1 cellular context compared by ENCODE assay signal in genomic region chr18:9806905-9807304, GRCh38.
A peak's percentile ranks its signal among the peaks of the same experiment; 100 is the strongest.
TF ChIP-seq lines count a peak whose summit lies in the region.

No MANE protein-coding gene starts in this region.

TF ChIP-seq in HepG2, 621 proteins besides CTCF, POLR2A, EP300 and RAD21 (continued from another document and continues in another):
- TF ChIP-seq ZNF687 (CRISPR knock-in tag; IDR thresholded peaks at IDR 0.05), result peak; percentile 80
- TF ChIP-seq ZFAT (CRISPR knock-in tag; conservative IDR thresholded peaks at IDR 0.05), result no peak
- no peak for TF ChIP-seq ATF4 (CRISPR knock-in tag; IDR thresholded peaks at IDR 0.05)
- no peak for TF ChIP-seq JUND (CRISPR knock-in tag; IDR thresholded peaks at IDR 0.05)
- TF ChIP-seq CCAR2 (optimal IDR thresholded peaks at IDR 0.05; ENCODE audit: low read depth, low read length), result no peak
- TF ChIP-seq USF2 (IDR thresholded peaks at IDR 0.05; ENCODE audit: low read depth, low read length), result no peak
- no peak for TF ChIP-seq USF2 (CRISPR knock-in tag; IDR thresholded peaks at IDR 0.05; ENCODE audit: borderline replicate concordance)
- TF ChIP-seq NAIF1 (CRISPR knock-in tag; IDR thresholded peaks at IDR 0.05; ENCODE audit: borderline replicate concordance), result no peak
- no peak for TF ChIP-seq ZEB1 (IDR thresholded peaks at IDR 0.05; ENCODE audit: insufficient replicate concordance, low read depth)
- TF ChIP-seq MYPOP (CRISPR knock-in tag; IDR thresholded peaks at IDR 0.05), result peak; percentile 41; the same call in 1 of the 2 replicates
- TF ChIP-seq NFKB2 (CRISPR knock-in tag; IDR thresholded peaks at IDR 0.05; ENCODE audit: borderline replicate concordance), result peak; percentile 31; the same call in 1 of the 2 replicates
- no peak for TF ChIP-seq SRF (IDR thresholded peaks at IDR 0.05; ENCODE audit: low read depth, low read length)
- TF ChIP-seq REST (IDR thresholded peaks at IDR 0.05; ENCODE audit: borderline replicate concordance in 1 of 2, low read depth in 1 of 2, low read length in 2 of 2), result 0 out of 4 replicates have a peak, but pooled peaks of 1 of the 2 experiments have one; percentile 19
- peak; percentile 40; the same call in 1 of the 2 replicates for TF ChIP-seq ARID4A (CRISPR knock-in tag; IDR thresholded peaks at IDR 0.05; ENCODE audit: borderline replicate concordance)
- peak; percentile 88 for TF ChIP-seq MED1 (CRISPR knock-in tag; IDR thresholded peaks at IDR 0.05)
- no peak for TF ChIP-seq ZNF280B (CRISPR knock-in tag; IDR thresholded peaks at IDR 0.05; ENCODE audit: borderline replicate concordance)
- no peak for TF ChIP-seq MAF1 (CRISPR knock-in tag; IDR thresholded peaks at IDR 0.05; ENCODE audit: borderline replicate concordance)
- TF ChIP-seq ESRRA (CRISPR knock-in tag; IDR thresholded peaks at IDR 0.05; ENCODE audit: low read depth), result peak; percentile 81; the same call in 1 of the 2 replicates
- TF ChIP-seq TP53 (CRISPR knock-in tag; conservative IDR thresholded peaks at IDR 0.05), result 0 out of 2 replicates have a peak, but pooled peaks have one; percentile 15
- no peak for TF ChIP-seq TBX3 (IDR thresholded peaks at IDR 0.05; ENCODE audit: borderline replicate concordance)
- no peak for TF ChIP-seq ZBTB10 (CRISPR knock-in tag; IDR thresholded peaks at IDR 0.05; ENCODE audit: borderline replicate concordance)
- peak; percentile 55; the same call in 1 of the 2 replicates for TF ChIP-seq RXRA (CRISPR knock-in tag; IDR thresholded peaks at IDR 0.05)
- no peak for TF ChIP-seq SOX6 (IDR thresholded peaks at IDR 0.05)
- peak; percentile 78 for TF ChIP-seq SOX6 (CRISPR knock-in tag; IDR thresholded peaks at IDR 0.05)
- TF ChIP-seq ZNF792 (CRISPR knock-in tag; IDR thresholded peaks at IDR 0.05), result no peak
- no peak for TF ChIP-seq ZNF296 (CRISPR knock-in tag; conservative IDR thresholded peaks at IDR 0.05)
- TF ChIP-seq RNF2 (conservative IDR thresholded peaks at IDR 0.05; ENCODE audit: low read depth), result no peak
- peak; percentile 83 for TF ChIP-seq NCOR1 (IDR thresholded peaks at IDR 0.05; ENCODE audit: borderline replicate concordance, low read length)
- no peak for TF ChIP-seq ZNF20 (CRISPR knock-in tag; IDR thresholded peaks at IDR 0.05)
- peak; percentile 64 for TF ChIP-seq BCL6 (CRISPR knock-in tag; IDR thresholded peaks at IDR 0.05)
- no peak for TF ChIP-seq ZNF274 (CRISPR knock-in tag; IDR thresholded peaks at IDR 0.05)
- TF ChIP-seq ZNF580 (CRISPR knock-in tag; IDR thresholded peaks at IDR 0.05; ENCODE audit: borderline replicate concordance, low read depth), result peak; percentile 60; the same call in 1 of the 2 replicates
- no peak for TF ChIP-seq ZNF468 (CRISPR knock-in tag; IDR thresholded peaks at IDR 0.05)
- no peak for TF ChIP-seq ZNF136 (CRISPR knock-in tag; IDR thresholded peaks at IDR 0.05; ENCODE audit: low read depth)
- TF ChIP-seq HIVEP1 (CRISPR knock-in tag; IDR thresholded peaks at IDR 0.05), result no peak
- 0 out of 2 replicates have a peak, but pooled peaks have one; percentile 47 for TF ChIP-seq KAT7 (CRISPR knock-in tag; IDR thresholded peaks at IDR 0.05; ENCODE audit: borderline replicate concordance)
- TF ChIP-seq XRCC5 (optimal IDR thresholded peaks at IDR 0.05; ENCODE audit: low read length), result no peak
